Comparison of ENCODE assay signal across 1 cellular context in the genomic region with DNA sequence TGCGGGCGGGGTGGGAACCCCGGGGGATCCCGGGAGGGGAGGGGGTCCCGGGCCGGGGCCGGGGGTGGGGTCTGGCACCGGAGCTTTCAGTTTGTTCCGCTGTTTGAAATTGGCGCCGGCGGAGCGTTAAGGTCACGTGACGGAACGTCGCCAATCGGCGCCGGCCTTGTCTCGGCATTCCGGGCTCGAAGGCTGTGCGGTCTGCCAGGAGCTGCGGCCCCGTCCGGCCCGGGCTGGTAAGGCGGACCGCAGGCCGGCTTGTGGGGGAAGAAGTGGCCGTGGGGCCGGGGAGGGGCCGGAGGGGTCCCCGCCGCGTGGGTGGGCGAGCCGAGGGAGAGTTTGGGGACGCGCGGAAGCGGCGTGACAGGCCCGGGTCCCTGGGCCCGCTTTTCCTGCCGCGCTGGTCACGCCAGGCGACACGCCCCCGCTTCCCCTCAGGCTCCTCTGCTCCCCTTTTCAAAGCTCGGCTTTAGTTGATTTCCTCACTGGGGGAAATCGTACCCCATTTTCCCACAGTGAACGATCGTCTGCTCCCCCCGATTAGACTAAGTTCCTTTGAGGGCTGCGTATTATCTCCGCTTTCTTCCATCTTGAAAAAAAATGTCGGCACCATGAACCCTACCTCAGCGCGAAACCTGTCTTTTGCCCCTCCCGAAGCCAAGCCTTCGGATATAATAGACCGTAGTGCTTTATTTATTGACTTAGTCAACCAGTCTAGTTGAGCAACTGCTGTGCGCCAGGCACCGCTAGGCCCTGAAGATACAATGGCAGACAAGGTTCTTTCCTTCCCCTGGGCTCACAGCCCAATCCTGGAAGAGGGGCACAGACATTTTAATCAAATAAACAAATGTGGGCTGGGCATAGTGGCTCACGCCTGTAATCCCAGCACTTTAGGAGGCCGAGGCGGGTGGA.
A peak's percentile ranks its signal among the peaks of the same experiment; 100 is the strongest.
TF ChIP-seq lines count a peak whose summit lies in the region.

A gene with protein sequence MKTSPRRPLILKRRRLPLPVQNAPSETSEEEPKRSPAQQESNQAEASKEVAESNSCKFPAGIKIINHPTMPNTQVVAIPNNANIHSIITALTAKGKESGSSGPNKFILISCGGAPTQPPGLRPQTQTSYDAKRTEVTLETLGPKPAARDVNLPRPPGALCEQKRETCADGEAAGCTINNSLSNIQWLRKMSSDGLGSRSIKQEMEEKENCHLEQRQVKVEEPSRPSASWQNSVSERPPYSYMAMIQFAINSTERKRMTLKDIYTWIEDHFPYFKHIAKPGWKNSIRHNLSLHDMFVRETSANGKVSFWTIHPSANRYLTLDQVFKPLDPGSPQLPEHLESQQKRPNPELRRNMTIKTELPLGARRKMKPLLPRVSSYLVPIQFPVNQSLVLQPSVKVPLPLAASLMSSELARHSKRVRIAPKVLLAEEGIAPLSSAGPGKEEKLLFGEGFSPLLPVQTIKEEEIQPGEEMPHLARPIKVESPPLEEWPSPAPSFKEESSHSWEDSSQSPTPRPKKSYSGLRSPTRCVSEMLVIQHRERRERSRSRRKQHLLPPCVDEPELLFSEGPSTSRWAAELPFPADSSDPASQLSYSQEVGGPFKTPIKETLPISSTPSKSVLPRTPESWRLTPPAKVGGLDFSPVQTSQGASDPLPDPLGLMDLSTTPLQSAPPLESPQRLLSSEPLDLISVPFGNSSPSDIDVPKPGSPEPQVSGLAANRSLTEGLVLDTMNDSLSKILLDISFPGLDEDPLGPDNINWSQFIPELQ (minus strand): TSS at position 128 of the 912 bp plus-strand sequence. CDS start 2,696 bp downstream, outside the sequence.
Gene RHNO1, plus strand, starts transcription at position 177 of the 912 bp plus-strand sequence. CDS start 8,144 bp downstream, outside the sequence.

TF ChIP-seq in HepG2, 621 proteins besides CTCF, POLR2A, EP300 and RAD21 (continued from another document and continues in another):
- no peak for TF ChIP-seq ZNF563 (CRISPR knock-in tag; IDR thresholded peaks at IDR 0.05)
- TF ChIP-seq ZNF768 (CRISPR knock-in tag; IDR thresholded peaks at IDR 0.05) = peak; percentile 66; the same call in 1 of the 2 replicates
- TF ChIP-seq, protein P1, sequence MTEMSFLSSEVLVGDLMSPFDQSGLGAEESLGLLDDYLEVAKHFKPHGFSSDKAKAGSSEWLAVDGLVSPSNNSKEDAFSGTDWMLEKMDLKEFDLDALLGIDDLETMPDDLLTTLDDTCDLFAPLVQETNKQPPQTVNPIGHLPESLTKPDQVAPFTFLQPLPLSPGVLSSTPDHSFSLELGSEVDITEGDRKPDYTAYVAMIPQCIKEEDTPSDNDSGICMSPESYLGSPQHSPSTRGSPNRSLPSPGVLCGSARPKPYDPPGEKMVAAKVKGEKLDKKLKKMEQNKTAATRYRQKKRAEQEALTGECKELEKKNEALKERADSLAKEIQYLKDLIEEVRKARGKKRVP (CRISPR knock-in tag; IDR thresholded peaks at IDR 0.05) = no peak
- no peak for TF ChIP-seq CSRNP2 (CRISPR knock-in tag; conservative IDR thresholded peaks at IDR 0.05; ENCODE audit: low read depth)
- peak; percentile 84 for TF ChIP-seq HDAC1 (CRISPR knock-in tag; IDR thresholded peaks at IDR 0.05)
- TF ChIP-seq MIER2 (CRISPR knock-in tag; IDR thresholded peaks at IDR 0.05) = no peak
- TF ChIP-seq ZNF704 (CRISPR knock-in tag; IDR thresholded peaks at IDR 0.05; ENCODE audit: borderline replicate concordance) = no peak
- no peak for TF ChIP-seq ARID3A (IDR thresholded peaks at IDR 0.05; ENCODE audit: low read depth, low read length)
- TF ChIP-seq, protein P2, sequence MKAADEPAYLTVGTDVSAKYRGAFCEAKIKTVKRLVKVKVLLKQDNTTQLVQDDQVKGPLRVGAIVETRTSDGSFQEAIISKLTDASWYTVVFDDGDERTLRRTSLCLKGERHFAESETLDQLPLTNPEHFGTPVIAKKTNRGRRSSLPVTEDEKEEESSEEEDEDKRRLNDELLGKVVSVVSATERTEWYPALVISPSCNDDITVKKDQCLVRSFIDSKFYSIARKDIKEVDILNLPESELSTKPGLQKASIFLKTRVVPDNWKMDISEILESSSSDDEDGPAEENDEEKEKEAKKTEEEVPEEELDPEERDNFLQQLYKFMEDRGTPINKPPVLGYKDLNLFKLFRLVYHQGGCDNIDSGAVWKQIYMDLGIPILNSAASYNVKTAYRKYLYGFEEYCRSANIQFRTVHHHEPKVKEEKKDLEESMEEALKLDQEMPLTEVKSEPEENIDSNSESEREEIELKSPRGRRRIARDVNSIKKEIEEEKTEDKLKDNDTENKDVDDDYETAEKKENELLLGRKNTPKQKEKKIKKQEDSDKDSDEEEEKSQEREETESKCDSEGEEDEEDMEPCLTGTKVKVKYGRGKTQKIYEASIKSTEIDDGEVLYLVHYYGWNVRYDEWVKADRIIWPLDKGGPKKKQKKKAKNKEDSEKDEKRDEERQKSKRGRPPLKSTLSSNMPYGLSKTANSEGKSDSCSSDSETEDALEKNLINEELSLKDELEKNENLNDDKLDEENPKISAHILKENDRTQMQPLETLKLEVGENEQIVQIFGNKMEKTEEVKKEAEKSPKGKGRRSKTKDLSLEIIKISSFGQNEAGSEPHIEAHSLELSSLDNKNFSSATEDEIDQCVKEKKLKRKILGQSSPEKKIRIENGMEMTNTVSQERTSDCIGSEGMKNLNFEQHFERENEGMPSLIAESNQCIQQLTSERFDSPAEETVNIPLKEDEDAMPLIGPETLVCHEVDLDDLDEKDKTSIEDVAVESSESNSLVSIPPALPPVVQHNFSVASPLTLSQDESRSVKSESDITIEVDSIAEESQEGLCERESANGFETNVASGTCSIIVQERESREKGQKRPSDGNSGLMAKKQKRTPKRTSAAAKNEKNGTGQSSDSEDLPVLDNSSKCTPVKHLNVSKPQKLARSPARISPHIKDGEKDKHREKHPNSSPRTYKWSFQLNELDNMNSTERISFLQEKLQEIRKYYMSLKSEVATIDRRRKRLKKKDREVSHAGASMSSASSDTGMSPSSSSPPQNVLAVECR (CRISPR knock-in tag; IDR thresholded peaks at IDR 0.05; ENCODE audit: borderline replicate concordance) = peak; percentile 91
- TF ChIP-seq BCL6 (CRISPR knock-in tag; IDR thresholded peaks at IDR 0.05) = 0 out of 2 replicates have a peak, but pooled peaks have one; percentile 11
- peak; percentile 80 for TF ChIP-seq POLR2G (IDR thresholded peaks at IDR 0.05; ENCODE audit: low read depth, low read length)
- no peak for TF ChIP-seq ONECUT2 (CRISPR knock-in tag; IDR thresholded peaks at IDR 0.05)
- TF ChIP-seq RXRB (CRISPR knock-in tag; IDR thresholded peaks at IDR 0.05; ENCODE audit: borderline replicate concordance) = no peak
- TF ChIP-seq ZNF329 (CRISPR knock-in tag; IDR thresholded peaks at IDR 0.05; ENCODE audit: low read depth) = no peak
- no peak for TF ChIP-seq JUN (CRISPR knock-in tag; IDR thresholded peaks at IDR 0.05)
- TF ChIP-seq NCOR1 (IDR thresholded peaks at IDR 0.05; ENCODE audit: borderline replicate concordance, low read length) = no peak
- TF ChIP-seq CEBPG (CRISPR knock-in tag; IDR thresholded peaks at IDR 0.05) = peak; percentile 72
- no peak for TF ChIP-seq ZNF562 (CRISPR knock-in tag; IDR thresholded peaks at IDR 0.05; ENCODE audit: borderline replicate concordance)
- TF ChIP-seq DMAP1 (CRISPR knock-in tag; IDR thresholded peaks at IDR 0.05) = peak; percentile 53; the same call in 1 of the 2 replicates
- peak; percentile 79; the same call in 1 of the 2 replicates for TF ChIP-seq YEATS4 (CRISPR knock-in tag; IDR thresholded peaks at IDR 0.05; ENCODE audit: borderline replicate concordance)
- TF ChIP-seq RFX5 (IDR thresholded peaks at IDR 0.05; ENCODE audit: low read depth, low read length) = no peak
- TF ChIP-seq NR3C1 (CRISPR knock-in tag; IDR thresholded peaks at IDR 0.05) = no peak
- TF ChIP-seq SIX1 (CRISPR knock-in tag; IDR thresholded peaks at IDR 0.05; ENCODE audit: borderline replicate concordance) = no peak
- TF ChIP-seq ZNF34 (CRISPR knock-in tag; IDR thresholded peaks at IDR 0.05; ENCODE audit: borderline replicate concordance) = no peak
- TF ChIP-seq GTF2F1 (IDR thresholded peaks at IDR 0.05; ENCODE audit: low read length) = peak; percentile 64; the same call in 1 of the 2 replicates
- TF ChIP-seq FOXC1 (CRISPR knock-in tag; IDR thresholded peaks at IDR 0.05; ENCODE audit: borderline replicate concordance) = peak; percentile 12; the same call in 1 of the 2 replicates
- no peak for TF ChIP-seq MIXL1 (CRISPR knock-in tag; IDR thresholded peaks at IDR 0.05)
- no peak for TF ChIP-seq ZMYM2 (CRISPR knock-in tag; IDR thresholded peaks at IDR 0.05)
- no peak for TF ChIP-seq EEA1 (CRISPR knock-in tag; IDR thresholded peaks at IDR 0.05; ENCODE audit: borderline replicate concordance)
- no peak for TF ChIP-seq JUNB (CRISPR knock-in tag; IDR thresholded peaks at IDR 0.05; ENCODE audit: borderline replicate concordance)
- TF ChIP-seq CAMTA2 (CRISPR knock-in tag; IDR thresholded peaks at IDR 0.05; ENCODE audit: borderline replicate concordance) = 0 out of 2 replicates have a peak, but pooled peaks have one; percentile 39
- 0 out of 2 replicates have a peak, but pooled peaks have one; percentile 63 for TF ChIP-seq ZNF234 (CRISPR knock-in tag; conservative IDR thresholded peaks at IDR 0.05)
- TF ChIP-seq KAT8 (CRISPR knock-in tag; IDR thresholded peaks at IDR 0.05) = peak; percentile 37; the same call in 1 of the 2 replicates
- TF ChIP-seq SALL2 (CRISPR knock-in tag; IDR thresholded peaks at IDR 0.05) = no peak
- no peak for TF ChIP-seq KDM1A (CRISPR knock-in tag; IDR thresholded peaks at IDR 0.05)
- no peak for TF ChIP-seq GFI1 (CRISPR knock-in tag; IDR thresholded peaks at IDR 0.05; ENCODE audit: borderline replicate concordance)
- peak; percentile 40; the same call in 1 of the 2 replicates for TF ChIP-seq KAT7 (CRISPR knock-in tag; IDR thresholded peaks at IDR 0.05; ENCODE audit: borderline replicate concordance)
- TF ChIP-seq AHR (CRISPR knock-in tag; IDR thresholded peaks at IDR 0.05) = peak; percentile 21; the same call in 1 of the 2 replicates
- TF ChIP-seq GLI4 (CRISPR knock-in tag; IDR thresholded peaks at IDR 0.05; ENCODE audit: borderline replicate concordance) = 0 out of 2 replicates have a peak, but pooled peaks have one; percentile 19
- TF ChIP-seq ELF1 (CRISPR knock-in tag; IDR thresholded peaks at IDR 0.05) = peak; percentile 26; the same call in 1 of the 2 replicates
- TF ChIP-seq, protein P3, sequence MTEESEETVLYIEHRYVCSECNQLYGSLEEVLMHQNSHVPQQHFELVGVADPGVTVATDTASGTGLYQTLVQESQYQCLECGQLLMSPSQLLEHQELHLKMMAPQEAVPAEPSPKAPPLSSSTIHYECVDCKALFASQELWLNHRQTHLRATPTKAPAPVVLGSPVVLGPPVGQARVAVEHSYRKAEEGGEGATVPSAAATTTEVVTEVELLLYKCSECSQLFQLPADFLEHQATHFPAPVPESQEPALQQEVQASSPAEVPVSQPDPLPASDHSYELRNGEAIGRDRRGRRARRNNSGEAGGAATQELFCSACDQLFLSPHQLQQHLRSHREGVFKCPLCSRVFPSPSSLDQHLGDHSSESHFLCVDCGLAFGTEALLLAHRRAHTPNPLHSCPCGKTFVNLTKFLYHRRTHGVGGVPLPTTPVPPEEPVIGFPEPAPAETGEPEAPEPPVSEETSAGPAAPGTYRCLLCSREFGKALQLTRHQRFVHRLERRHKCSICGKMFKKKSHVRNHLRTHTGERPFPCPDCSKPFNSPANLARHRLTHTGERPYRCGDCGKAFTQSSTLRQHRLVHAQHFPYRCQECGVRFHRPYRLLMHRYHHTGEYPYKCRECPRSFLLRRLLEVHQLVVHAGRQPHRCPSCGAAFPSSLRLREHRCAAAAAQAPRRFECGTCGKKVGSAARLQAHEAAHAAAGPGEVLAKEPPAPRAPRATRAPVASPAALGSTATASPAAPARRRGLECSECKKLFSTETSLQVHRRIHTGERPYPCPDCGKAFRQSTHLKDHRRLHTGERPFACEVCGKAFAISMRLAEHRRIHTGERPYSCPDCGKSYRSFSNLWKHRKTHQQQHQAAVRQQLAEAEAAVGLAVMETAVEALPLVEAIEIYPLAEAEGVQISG (CRISPR knock-in tag; IDR thresholded peaks at IDR 0.05) = peak; percentile 65; the same call in 1 of the 2 replicates
- TF ChIP-seq PATZ1 (CRISPR knock-in tag; IDR thresholded peaks at IDR 0.05) = peak; percentile 53
